Comparison of ENCODE assay signal across 11 cellular contexts in the genomic region with DNA sequence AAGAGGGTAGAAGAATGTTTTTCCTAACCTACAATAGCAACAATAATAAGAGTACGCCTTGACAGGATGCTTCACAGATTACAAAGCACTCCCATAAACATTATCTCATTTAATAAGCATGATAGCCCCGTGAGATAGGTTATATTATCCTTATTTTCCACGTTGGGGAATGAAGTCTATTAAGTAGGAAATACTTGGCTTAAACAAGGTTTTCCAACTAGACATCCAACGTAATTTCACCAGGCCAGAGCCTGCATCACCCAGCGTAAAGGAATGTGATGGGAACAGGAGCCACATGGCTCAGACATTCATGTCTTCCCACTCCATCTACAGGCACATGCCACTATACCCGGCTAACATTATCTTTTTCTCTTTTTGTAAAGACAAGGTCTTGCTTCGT.
DNase-seq lines count a peak whose midpoint lies in the region; ATAC-seq and TF ChIP-seq lines count a peak whose summit lies in the region.
"Had no signal": no experiment of that assay in that cellular context is flagged by ENCODE, and none has a peak within 500 bp of the region (broad histone marks: within the 10 kb centered on the region; RNA-seq: fewer than 3 reads in every experiment).

No MANE protein-coding gene starts in this region.

- H3K79me1 ChIP-seq in mesendoderm (ENCODE audit: low read length), result no peaks in the 10 kb centered on the region

- no peak overlapping the region for H4K8ac ChIP-seq in mesendoderm (ENCODE audit: low read depth, low read length)

- H3K27ac Mint-ChIP-seq in CD4-positive, alpha-beta T cell, result peak overlapping the region; percentile 62
- no peak overlapping the region for H3K27ac Mint-ChIP-seq in GM23338
- peak overlapping the region; percentile 19 for H3K27ac Mint-ChIP-seq in activated naive CD8-positive, alpha-beta T cell treated with anti-CD3 and anti-CD28 coated beads, Interleukin-2, amount 10 ng/mL, durations not matched to agents 7 days and 5 days

- H3K4ac ChIP-seq in mesendoderm (ENCODE audit: low read depth, low read length), result peak overlapping the region; percentile 9

- no peaks in the 10 kb centered on the region for H3K36me3 ChIP-seq in GM23338 (ENCODE audit: insufficient read depth)
- H3K36me3 ChIP-seq in mesendoderm (ENCODE audit: control insufficient read depth, insufficient read depth, low read length), result no peaks in the 10 kb centered on the region
- H3K36me3 ChIP-seq: heart right ventricle, transverse colon had no signal

- H3K27ac ChIP-seq in CD4-positive, alpha-beta T cell (ENCODE audit: low read depth, low read length), result no peak overlapping the region
- H3K27ac ChIP-seq in GM23338 (ENCODE audit: low read depth), result no peak overlapping the region
- no peak overlapping the region for H3K27ac ChIP-seq in mesendoderm (ENCODE audit: low read depth, low read length)
- H3K27ac ChIP-seq: heart right ventricle, psoas muscle, transverse colon had no signal

- H3K79me2 ChIP-seq in GM23338 (replicated peaks; ENCODE audit: insufficient read depth) (no peaks in the 10 kb centered on the region), mesendoderm (ENCODE audit: control insufficient read depth, insufficient read depth, low read length) (no peaks in the 10 kb centered on the region)

- H3K4me3 ChIP-seq in GM23338, result no peak overlapping the region
- no peak overlapping the region for H3K4me3 ChIP-seq in mesendoderm (ENCODE audit: low read length)
- H3K4me3 ChIP-seq: heart right ventricle, psoas muscle, transverse colon had no signal

- no peak overlapping the region for H3K4me2 ChIP-seq in GM23338
- H3K4me2 ChIP-seq in mesendoderm (ENCODE audit: low read length), result no peak overlapping the region

- H2AK5ac ChIP-seq in mesendoderm (ENCODE audit: low read length), result peak overlapping the region; percentile 43

- H3K27me3 Mint-ChIP-seq in CD4-positive, alpha-beta T cell, result no peaks in the 10 kb centered on the region
- H3K27me3 Mint-ChIP-seq in GM23338 (ENCODE audit: insufficient read depth, low read depth, poor library complexity), result peaks cover 2% of the 10 kb centered on the region
- no peaks in the 10 kb centered on the region for H3K27me3 Mint-ChIP-seq in activated naive CD8-positive, alpha-beta T cell treated with anti-CD3 and anti-CD28 coated beads, Interleukin-2, amount 10 ng/mL, durations not matched to agents 7 days and 5 days

- no peak for ATAC-seq in CD4-positive, alpha-beta T cell (ENCODE audit: poor library complexity)
- no peak for ATAC-seq in GM23338
- ATAC-seq in activated naive CD8-positive, alpha-beta T cell treated with anti-CD3 and anti-CD28 coated beads, Interleukin-2, amount 10 ng/mL, durations not matched to agents 7 days and 5 days (ENCODE audit: low read depth), result no peak
- ATAC-seq: heart right ventricle, psoas muscle had no signal

- peak overlapping the region; percentile 59; the same call in 1 of the 2 replicates for H2AFZ ChIP-seq in GM23338

- H3K23ac ChIP-seq in mesendoderm (ENCODE audit: low read length), result no peak overlapping the region

- no peaks in the 10 kb centered on the region for H3K27me3 ChIP-seq in CD4-positive, alpha-beta T cell (ENCODE audit: control insufficient read depth, insufficient read depth, low read length)
- H3K27me3 ChIP-seq in GM23338 (ENCODE audit: insufficient read depth), result no peaks in the 10 kb centered on the region
- H3K27me3 ChIP-seq in mesendoderm (ENCODE audit: insufficient read depth, low read length, poor library complexity), result no peaks in the 10 kb centered on the region
- H3K27me3 ChIP-seq: heart right ventricle, transverse colon had no signal

- peak overlapping the region; percentile 39 for H3K56ac ChIP-seq in mesendoderm (ENCODE audit: low read length)

- no peak for TF ChIP-seq CTCF in CD4-positive, alpha-beta T cell (IDR thresholded peaks at IDR 0.05)
- no peak for TF ChIP-seq CTCF in GM23338 (conservative IDR thresholded peaks at IDR 0.05; ENCODE audit: low read depth in 2 of 2)

- H4K20me1 ChIP-seq in GM23338 (replicated peaks; ENCODE audit: insufficient read depth), result no peaks in the 10 kb centered on the region

- H3K4me1 Mint-ChIP-seq in CD4-positive, alpha-beta T cell (ENCODE audit: low read depth), result peaks cover 64% of the 10 kb centered on the region
- H3K4me1 Mint-ChIP-seq in GM23338, result peaks cover 7% of the 10 kb centered on the region; the same call in 1 of the 3 replicates
- H3K4me1 Mint-ChIP-seq in activated naive CD8-positive, alpha-beta T cell treated with anti-CD3 and anti-CD28 coated beads, Interleukin-2, amount 10 ng/mL, durations not matched to agents 7 days and 5 days, result peaks cover 58% of the 10 kb centered on the region

- peak overlapping the region; percentile 36 for H2BK5ac ChIP-seq in mesendoderm (ENCODE audit: low read length)

- H3K4me1 ChIP-seq in GM23338 (ENCODE audit: insufficient read depth), result no peaks in the 10 kb centered on the region
- peaks cover 4% of the 10 kb centered on the region for H3K4me1 ChIP-seq in mesendoderm (ENCODE audit: control insufficient read depth, low read depth, low read length)
- H3K4me1 ChIP-seq: psoas muscle had no signal

- no peaks in the 10 kb centered on the region for H3F3A ChIP-seq in GM23338 (replicated peaks; ENCODE audit: low read depth)

- POLR2A ChIA-PET in CD4-positive, alpha-beta T cell (lab: Charles Lee), result no interaction called here
- POLR2A ChIA-PET in activated naive CD8-positive, alpha-beta T cell treated with anti-CD3 and anti-CD28 coated beads, Interleukin-2, amount 10 ng/mL, durations not matched to agents 7 days and 5 days (lab: Charles Lee), result interaction anchor here (0.9 to 2.0 kb wide), 4 partner anchors 27 to 224 kb away, joined by 3 to 11 read pairs (median 4); a partner anchor contains a TSS

- CTCF ChIA-PET in CD4-positive, alpha-beta T cell (lab: Charles Lee), result interaction anchor here (1.6 kb wide), 1 partner anchor 94 kb away, joined by 4 read pairs; no protein-coding TSS in a partner anchor

- no peak overlapping the region for H4K5ac ChIP-seq in mesendoderm (ENCODE audit: low read length)

- no peaks in the 10 kb centered on the region for H3K9me2 ChIP-seq in GM23338 (ENCODE audit: insufficient read depth)

- no peak overlapping the region for H2BK120ac ChIP-seq in mesendoderm (ENCODE audit: low read depth, low read length)

- intact Hi-C loops in CD4-positive, alpha-beta T cell (cut with DNase I, micrococcal nuclease), result loop anchor here in 1 of 2 experiments (10.0 kb wide), 1 partner anchor 382 kb away; no protein-coding TSS in a partner anchor

- no CpG with 5 or more reads among the region's 7 CpGs for WGBS in mesendoderm (ENCODE audit: extremely low coverage, insufficient coverage, low lambda C conversion rate)

- no peak overlapping the region for H2BK15ac ChIP-seq in mesendoderm (replicated peaks; ENCODE audit: low read depth)

- no peak overlapping the region for H3K18ac ChIP-seq in mesendoderm (ENCODE audit: low read length)

- no peak for DNase-seq in CD4-positive, alpha-beta T cell
- DNase-seq in GM23338 (ENCODE audit: low spot score), result no peak
- DNase-seq in activated naive CD8-positive, alpha-beta T cell treated with anti-CD3 and anti-CD28 coated beads, Interleukin-2, amount 10 ng/mL, durations not matched to agents 7 days and 5 days, result no peak
- no peak for DNase-seq in mesendoderm
- no peak for DNase-seq in NCI-H1694 (lab: John Stamatoyannopoulos, UW)
- DNase-seq in cerebellar cortex (ENCODE audit: low spot score), result no peak
- DNase-seq in CD1c-positive myeloid dendritic cell (ENCODE audit: extremely low spot score), result no peak
- DNase-seq: heart right ventricle, MM.1S, psoas muscle, transverse colon had no signal

- H3K9me3 Mint-ChIP-seq in CD4-positive, alpha-beta T cell, result peaks cover 13% of the 10 kb centered on the region
- peaks cover 3% of the 10 kb centered on the region; the same call in 1 of the 3 replicates for H3K9me3 Mint-ChIP-seq in GM23338
- peaks cover 7% of the 10 kb centered on the region for H3K9me3 Mint-ChIP-seq in activated naive CD8-positive, alpha-beta T cell treated with anti-CD3 and anti-CD28 coated beads, Interleukin-2, amount 10 ng/mL, durations not matched to agents 7 days and 5 days

- H3K9ac ChIP-seq in mesendoderm (ENCODE audit: low read length), result no peak overlapping the region

- H3K36me3 Mint-ChIP-seq in CD4-positive, alpha-beta T cell (ENCODE audit: low read depth), result peaks cover 66% of the 10 kb centered on the region
- H3K36me3 Mint-ChIP-seq in GM23338 (ENCODE audit: low read depth), result peaks cover 2% of the 10 kb centered on the region; the same call in 1 of the 3 replicates
- H3K36me3 Mint-ChIP-seq in activated naive CD8-positive, alpha-beta T cell treated with anti-CD3 and anti-CD28 coated beads, Interleukin-2, amount 10 ng/mL, durations not matched to agents 7 days and 5 days, result peaks cover 38% of the 10 kb centered on the region

- no peaks in the 10 kb centered on the region for H3K9me3 ChIP-seq in CD4-positive, alpha-beta T cell (ENCODE audit: control insufficient read depth, low read length)
- H3K9me3 ChIP-seq: psoas muscle, transverse colon had no signal

- no peak overlapping the region for H3K4me3 Mint-ChIP-seq in CD4-positive, alpha-beta T cell
- no peak overlapping the region for H3K4me3 Mint-ChIP-seq in GM23338
- no peak overlapping the region for H3K4me3 Mint-ChIP-seq in activated naive CD8-positive, alpha-beta T cell treated with anti-CD3 and anti-CD28 coated beads, Interleukin-2, amount 10 ng/mL, durations not matched to agents 7 days and 5 days

TF ChIP-seq in GM23338, 12 proteins besides CTCF, POLR2A, EP300 and RAD21 (continues in another document):
- TF ChIP-seq, protein P1, sequence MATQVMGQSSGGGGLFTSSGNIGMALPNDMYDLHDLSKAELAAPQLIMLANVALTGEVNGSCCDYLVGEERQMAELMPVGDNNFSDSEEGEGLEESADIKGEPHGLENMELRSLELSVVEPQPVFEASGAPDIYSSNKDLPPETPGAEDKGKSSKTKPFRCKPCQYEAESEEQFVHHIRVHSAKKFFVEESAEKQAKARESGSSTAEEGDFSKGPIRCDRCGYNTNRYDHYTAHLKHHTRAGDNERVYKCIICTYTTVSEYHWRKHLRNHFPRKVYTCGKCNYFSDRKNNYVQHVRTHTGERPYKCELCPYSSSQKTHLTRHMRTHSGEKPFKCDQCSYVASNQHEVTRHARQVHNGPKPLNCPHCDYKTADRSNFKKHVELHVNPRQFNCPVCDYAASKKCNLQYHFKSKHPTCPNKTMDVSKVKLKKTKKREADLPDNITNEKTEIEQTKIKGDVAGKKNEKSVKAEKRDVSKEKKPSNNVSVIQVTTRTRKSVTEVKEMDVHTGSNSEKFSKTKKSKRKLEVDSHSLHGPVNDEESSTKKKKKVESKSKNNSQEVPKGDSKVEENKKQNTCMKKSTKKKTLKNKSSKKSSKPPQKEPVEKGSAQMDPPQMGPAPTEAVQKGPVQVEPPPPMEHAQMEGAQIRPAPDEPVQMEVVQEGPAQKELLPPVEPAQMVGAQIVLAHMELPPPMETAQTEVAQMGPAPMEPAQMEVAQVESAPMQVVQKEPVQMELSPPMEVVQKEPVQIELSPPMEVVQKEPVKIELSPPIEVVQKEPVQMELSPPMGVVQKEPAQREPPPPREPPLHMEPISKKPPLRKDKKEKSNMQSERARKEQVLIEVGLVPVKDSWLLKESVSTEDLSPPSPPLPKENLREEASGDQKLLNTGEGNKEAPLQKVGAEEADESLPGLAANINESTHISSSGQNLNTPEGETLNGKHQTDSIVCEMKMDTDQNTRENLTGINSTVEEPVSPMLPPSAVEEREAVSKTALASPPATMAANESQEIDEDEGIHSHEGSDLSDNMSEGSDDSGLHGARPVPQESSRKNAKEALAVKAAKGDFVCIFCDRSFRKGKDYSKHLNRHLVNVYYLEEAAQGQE (IDR thresholded peaks at IDR 0.05; ENCODE audit: unreplicated experiment), result no peak
